24 cellular contexts compared by ENCODE assay signal in genomic region chr17:78507526-78507925, GRCh38.
DNase-seq lines count a peak whose midpoint lies in the region; ATAC-seq, FAIRE-seq and TF ChIP-seq lines count a peak whose summit lies in the region.
"Had no signal": no experiment of that assay in that cellular context is flagged by ENCODE, and none has a peak within 500 bp of the region (broad histone marks: within the 10 kb centered on the region; RNA-seq: fewer than 3 reads in every experiment).

No MANE protein-coding gene starts in this region.

- intact Hi-C loops in kidney (cut with DNase I) (no loop called here), aorta (cut with DNase I) (no loop called here)

- H3K9ac ChIP-seq in kidney (ENCODE audit: low read length in 2 of 2) (no peak overlapping the region), SK-N-SH (no peak overlapping the region)

- WGBS in aorta, 2 donors: 94 to 96% methylated on average over 11 of the region's 11 CpGs
- 95% methylated on average over 11 of the region's 11 CpGs for WGBS in SK-N-SH (ENCODE audit: low lambda C conversion rate)

- H2AFZ ChIP-seq in osteoblast (ENCODE audit: low read length) (no peak overlapping the region), SK-N-SH (ENCODE audit: low read depth) (no peak overlapping the region)

- H3K9me3 ChIP-seq in kidney (ENCODE audit: control insufficient read depth in 1 of 2, low read length in 2 of 2) (no peaks in the 10 kb centered on the region), osteoblast (ENCODE audit: low read depth, low read length) (no peaks in the 10 kb centered on the region), aorta (ENCODE audit: control insufficient read depth, low read length) (no peaks in the 10 kb centered on the region), BE2C (no peaks in the 10 kb centered on the region), SK-N-SH (no peaks in the 10 kb centered on the region)

- peaks cover 21% of the 10 kb centered on the region for H3K27me3 ChIP-seq in osteoblast (ENCODE audit: insufficient read depth, low read length)
- no peaks in the 10 kb centered on the region for H3K27me3 ChIP-seq in aorta (ENCODE audit: control insufficient read depth in 1 of 2, insufficient read depth in 2 of 2, low read length in 1 of 2)
- H3K27me3 ChIP-seq in BE2C: no peaks in the 10 kb centered on the region
- 0 out of 2 replicates have a peak, but pooled peaks cover 6% of the 10 kb centered on the region for H3K27me3 ChIP-seq in SK-N-SH (ENCODE audit: insufficient read depth)

- H3K4me1 ChIP-seq in kidney (ENCODE audit: control insufficient read depth in 1 of 2, insufficient read depth in 1 of 2, low read depth in 1 of 2, low read length in 2 of 2) (no peaks in the 10 kb centered on the region), osteoblast (ENCODE audit: insufficient read depth, low read length) (peaks cover 5% of the 10 kb centered on the region), aorta (ENCODE audit: control insufficient read depth in 1 of 2, insufficient read depth in 2 of 2, low read length in 2 of 2) (no peaks in the 10 kb centered on the region), BE2C (no peaks in the 10 kb centered on the region; the same call in 1 of the 2 replicates), SK-N-SH (ENCODE audit: control insufficient read depth in 1 of 2, insufficient read depth in 2 of 2, low read depth in 1 of 2, low read length in 1 of 2) (peaks cover 0 to under 1% of the 10 kb centered on the region in 2 experiments; a peak in 1 of 4 replicates)

- CTCF ChIA-PET in SK-N-SH (lab: Yijun Ruan, JAX): interaction anchor here (1.3 to 5.3 kb wide), 3 partner anchors 9 to 209 kb away, joined by 3 to 32 read pairs (median 27); no protein-coding TSS in a partner anchor

- ATAC-seq in aorta (ENCODE audit: low FRiP score): no peak
- ATAC-seq: GM12878 had no signal

- H3K79me2 ChIP-seq in osteoblast (ENCODE audit: insufficient read depth, low read length) (no peaks in the 10 kb centered on the region), SK-N-SH (ENCODE audit: insufficient read depth) (no peaks in the 10 kb centered on the region)

- no peak for TF ChIP-seq RAD21 in SK-N-SH (IDR thresholded peaks at IDR 0.05; ENCODE audit: low read length)

- H3K4me3 ChIP-seq in kidney (ENCODE audit: low read length in 2 of 2): no peak overlapping the region
- H3K4me3 ChIP-seq in osteoblast (ENCODE audit: insufficient read depth, low read length): no peak overlapping the region
- no peak overlapping the region for H3K4me3 ChIP-seq in aorta (ENCODE audit: low read length in 2 of 2)
- no peak overlapping the region for H3K4me3 ChIP-seq in BE2C (ENCODE audit: low read depth, low read length)
- no peak overlapping the region for H3K4me3 ChIP-seq in SK-N-SH (ENCODE audit: low read depth in 2 of 2, low read length in 1 of 2)
- H3K4me3 ChIP-seq: GM12878 had no signal

- H3K9me2 ChIP-seq in SK-N-SH: no peaks in the 10 kb centered on the region

- no peaks in the 10 kb centered on the region for H3K36me3 ChIP-seq in kidney (ENCODE audit: control insufficient read depth in 1 of 2, insufficient read depth in 2 of 2, low read length in 2 of 2)
- no peaks in the 10 kb centered on the region for H3K36me3 ChIP-seq in osteoblast (ENCODE audit: insufficient read depth, low read length)
- H3K36me3 ChIP-seq in aorta (ENCODE audit: control insufficient read depth in 1 of 2, insufficient read depth in 2 of 2, low read length in 1 of 2): no peaks in the 10 kb centered on the region
- H3K36me3 ChIP-seq in BE2C: no peaks in the 10 kb centered on the region
- H3K36me3 ChIP-seq in SK-N-SH (replicated peaks in 1 of 2; ENCODE audit: control insufficient read depth in 1 of 2, insufficient read depth in 2 of 2, low read length in 1 of 2): no peaks in the 10 kb centered on the region

- TF ChIP-seq CTCF in kidney (IDR thresholded peaks at IDR 0.05; ENCODE audit: borderline replicate concordance, extremely low read depth, insufficient read depth) (no peak), osteoblast (IDR thresholded peaks at IDR 0.05; ENCODE audit: extremely low read depth, low read depth, low read length) (no peak), BE2C (IDR thresholded peaks at IDR 0.05; ENCODE audit: low read depth, low read length) (no peak), SK-N-SH (IDR thresholded peaks at IDR 0.05) (no peak)

- H3K27ac ChIP-seq in kidney (ENCODE audit: low read depth in 2 of 2, low read length in 2 of 2): no peak overlapping the region
- H3K27ac ChIP-seq in osteoblast (ENCODE audit: low read depth, low read length): no peak overlapping the region
- no peak overlapping the region for H3K27ac ChIP-seq in aorta (ENCODE audit: low read depth in 1 of 2, low read length in 2 of 2)
- H3K27ac ChIP-seq in SK-N-SH (ENCODE audit: low read depth in 2 of 2, low read length in 1 of 2): no peak overlapping the region

- TF ChIP-seq EP300 in SK-N-SH (IDR thresholded peaks at IDR 0.05; ENCODE audit: borderline replicate concordance in 1 of 2, low read depth in 1 of 2, low read length in 1 of 2): no peak

- no peaks in the 10 kb centered on the region for H3F3A ChIP-seq in SK-N-SH (replicated peaks; ENCODE audit: insufficient read depth)

- FAIRE-seq in kidney (lab: Jason Lieb, UNC): no peak
- FAIRE-seq: A204.1, GM12878, GM12892, GM18507 had no signal

- no peak overlapping the region for H3K4me2 ChIP-seq in osteoblast (ENCODE audit: insufficient read depth, low read length)
- H3K4me2 ChIP-seq in SK-N-SH: no peak overlapping the region

- H4K20me1 ChIP-seq in osteoblast (ENCODE audit: insufficient read depth, low read length): peaks cover 3% of the 10 kb centered on the region
- no peaks in the 10 kb centered on the region for H4K20me1 ChIP-seq in SK-N-SH (ENCODE audit: insufficient read depth)

- POLR2A ChIA-PET in SK-N-SH (lab: Yijun Ruan, JAX): no interaction called here

- DNase-seq in kidney: peak; percentile 43
- peak; percentile 49 for DNase-seq in osteoblast (ENCODE audit: insufficient read length, low spot score, missing footprints)
- DNase-seq in aorta: peak; percentile 20 to 66
- no peak for DNase-seq in BE2C
- DNase-seq in NAMALWA (ENCODE audit: low spot score): no peak
- DNase-seq in SK-N-SH: no peak
- DNase-seq: 8988T; ACHN; C1 segment of cervical spinal cord; CD4-positive, alpha-beta memory T cell; CD4-positive, CD25-positive, alpha-beta regulatory T cell; CD8-positive, alpha-beta memory T cell; COR-L47; DMS 273 treated with DMSO at 0.1 percent for 48 hours; DMS153; DMS53; DMS79; DND-41; EL; GDM1 had no signal

TF ChIP-seq in SK-N-SH, 30 proteins besides CTCF, POLR2A, EP300 and RAD21:
- TF ChIP-seq FOSL2 (IDR thresholded peaks at IDR 0.05; ENCODE audit: borderline replicate concordance, low read depth) (no peak), RFX5 (IDR thresholded peaks at IDR 0.05; ENCODE audit: low read length) (no peak), POLR2AphosphoS5 (IDR thresholded peaks at IDR 0.05; ENCODE audit: low read depth, low read length) (no peak), USF2 (IDR thresholded peaks at IDR 0.05; ENCODE audit: borderline replicate concordance, low read depth, low read length) (no peak), ELF1 (IDR thresholded peaks at IDR 0.05) (no peak), GABPA (IDR thresholded peaks at IDR 0.05; ENCODE audit: low read depth) (no peak), REST (IDR thresholded peaks at IDR 0.05; ENCODE audit: low read depth, low read length) (no peak), NRF1 (IDR thresholded peaks at IDR 0.05; ENCODE audit: low read depth, low read length) (no peak)

Comparison
In these comparisons a context has a peak if more than half of its experiments do, and no peak if none do; other contexts are left out.
1. DNase-seq: peak in kidney (single experiment), osteoblast (single experiment) and aorta (2 of 2); none in BE2C (single experiment), NAMALWA (single experiment) and SK-N-SH (single experiment).